Comparison of ENCODE assay signal across 38 cellular contexts in genomic region chr14:24356208-24356607, GRCh38. TPM values are rescaled to one million over a fixed set of nuclear protein-coding genes. Genes with fewer than 3 reads are reported as not detected.
"Had no signal": no experiment of that assay in that cellular context is flagged by ENCODE, and none has a peak within 500 bp of the region (broad histone marks: within the 10 kb centered on the region; RNA-seq: fewer than 3 reads in every experiment).

No MANE protein-coding gene starts in this region.

- DNase-seq: Karpas-422, Kasumi-1, MG63, MM.1S, MV-4-11, NCI-H1048, NCI-H1092, NCI-H1092 treated with DMSO at 0.1 percent for 48 hours, NCI-H1105, NCI-H1105 treated with DMSO at 0.1 percent for 48 hours, NCI-H1417, NCI-H1417 treated with DMSO at 0.1 percent for 48 hours, NCI-H1436, NCI-H1436 treated with DMSO at 0.1 percent for 48 hours, NCI-H146, NCI-H1694, NCI-H1694 treated with DMSO at 0.1 percent for 48 hours, NCI-H187, NCI-H187 treated with DMSO at 0.1 percent for 48 hours, NCI-H1930, NCI-H2029, NCI-H2029 treated with DMSO at 0.1 percent for 48 hours, NCI-H2081, NCI-H2081 treated with DMSO at 0.1 percent for 48 hours, NCI-H2107, NCI-H2171, NCI-H2171 treated with DMSO at 0.1 percent for 48 hours, NCI-H2227 treated with DMSO at 0.1 percent for 48 hours, NCI-H226, NCI-H345, NCI-H446, NCI-H446 treated with DMSO at 0.1 percent for 48 hours, NCI-H510A, NCI-H510A treated with DMSO at 0.1 percent for 48 hours had no signal

- H3K27me3 ChIP-seq: MG63 had no signal

- H3K36me3 ChIP-seq: MG63 had no signal

- H3K9me3 ChIP-seq: MG63 had no signal

- H3K4me3 ChIP-seq: MG63 had no signal

RNA-seq across cellular contexts. Expression of gene RIPK3, which starts 16.4 kb away (rescaled TPM):
- total RNA-seq: LHCN-M2, M059J, MCF 10A, NCI-H460 had no signal

RNA-seq across cellular contexts. Expression of gene ADCY4, which starts 21.3 kb away (rescaled TPM):
- total RNA-seq: M059J, MCF 10A had no signal

RNA-seq across cellular contexts. Expression of gene NYNRIN, which starts 42.6 kb away (rescaled TPM):
- total RNA-seq: M059J, MCF 10A had no signal
